ENCODE assay signal across 18 cellular contexts in the genomic region with DNA sequence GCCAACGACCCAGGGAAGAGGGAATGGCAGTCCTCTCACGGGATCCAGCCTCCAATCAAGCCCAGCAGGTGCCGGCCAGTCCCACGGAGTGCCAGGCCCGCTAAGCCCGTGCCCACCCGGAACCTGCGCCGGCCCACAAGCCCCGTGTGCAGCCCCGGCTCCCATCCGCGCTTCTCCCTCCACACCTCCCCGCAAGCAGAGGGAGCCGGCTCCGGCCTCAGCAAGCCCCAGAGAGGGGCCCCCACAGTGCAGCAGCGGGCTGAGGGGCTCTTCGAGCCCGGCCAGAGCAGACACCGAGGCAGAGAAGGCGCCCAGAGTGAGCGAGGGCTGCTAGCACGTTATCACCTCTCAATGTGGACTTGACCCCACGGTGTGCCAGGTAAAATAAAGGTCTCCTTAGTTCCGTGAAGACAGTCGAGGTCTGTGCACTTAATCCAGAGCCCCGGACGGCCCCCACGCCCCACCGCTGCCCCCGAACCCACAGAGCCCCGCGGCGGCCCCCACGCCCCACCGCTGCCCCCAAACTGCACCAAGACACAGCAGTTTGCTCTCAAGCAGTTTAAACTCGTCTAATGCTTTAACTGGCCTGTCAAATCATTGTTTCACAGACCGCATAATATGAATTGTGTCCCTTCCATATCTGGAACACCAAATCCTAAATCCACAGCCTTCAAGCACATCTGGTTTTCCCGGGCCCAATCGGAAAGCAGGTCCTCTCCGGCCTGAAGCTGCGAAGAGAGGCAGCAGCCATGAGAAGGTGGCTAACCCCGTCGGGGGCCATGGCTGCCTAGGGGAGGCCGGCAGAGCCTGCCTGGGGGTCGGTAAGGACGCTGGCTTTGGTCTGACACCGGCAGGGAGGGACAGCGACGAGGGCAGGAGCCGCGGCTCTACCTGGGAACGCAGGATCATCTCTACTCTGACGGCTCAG.
DNase-seq lines count a peak whose midpoint lies in the region; ATAC-seq and TF ChIP-seq lines count a peak whose summit lies in the region.
"Had no signal": no experiment of that assay in that cellular context is flagged by ENCODE, and none has a peak within 500 bp of the region (broad histone marks: within the 10 kb centered on the region; RNA-seq: fewer than 3 reads in every experiment).

No MANE protein-coding gene starts in this region.

- no peak for TF ChIP-seq CTCF in heart right ventricle (IDR thresholded peaks at IDR 0.05)
- TF ChIP-seq CTCF in RWPE2 (IDR thresholded peaks at IDR 0.05; ENCODE audit: poor library complexity, severe bottlenecking) = no peak
- no peak for TF ChIP-seq CTCF in neural progenitor cell (IDR thresholded peaks at IDR 0.05)
- TF ChIP-seq CTCF in testis (IDR thresholded peaks at IDR 0.05) = no peak
- TF ChIP-seq CTCF in HFFc6 (IDR thresholded peaks at IDR 0.05) = no peak

- peaks cover 4% of the 10 kb centered on the region for H3K27me3 Mint-ChIP-seq in neural progenitor cell (ENCODE audit: insufficient read depth, low read depth)
- H3K27me3 Mint-ChIP-seq in HFFc6 (ENCODE audit: insufficient read depth) = no peaks in the 10 kb centered on the region

- ATAC-seq in Right ventricle myocardium inferior (no peak), heart right ventricle (no peak), RWPE2 (ENCODE audit: low read depth) (no peak), GM18505 (IDR thresholded peaks at IDR 0.05; ENCODE audit: unreplicated experiment) (no peak)
- ATAC-seq: A549 had no signal

- H3K4me1 ChIP-seq in heart right ventricle (no peaks in the 10 kb centered on the region), RWPE2 (ENCODE audit: insufficient read depth, poor library complexity, severe bottlenecking) (no peaks in the 10 kb centered on the region), neural progenitor cell (peaks cover 8% of the 10 kb centered on the region), testis (no peaks in the 10 kb centered on the region)
- H3K4me1 ChIP-seq: A549 had no signal

- H3K36me3 ChIP-seq in heart right ventricle (no peaks in the 10 kb centered on the region), RWPE2 (ENCODE audit: low read depth) (no peaks in the 10 kb centered on the region), neural progenitor cell (no peaks in the 10 kb centered on the region), testis (ENCODE audit: low read depth, missing control alignments) (no peaks in the 10 kb centered on the region)
- H3K36me3 ChIP-seq: BLaER1 treated with 17β-estradiol and CSF1 and Interleukin-3, amounts not matched to agents 10 nM and 100 nM had no signal

- H3K9me3 ChIP-seq in heart right ventricle (no peaks in the 10 kb centered on the region), RWPE2 (ENCODE audit: severe bottlenecking) (no peaks in the 10 kb centered on the region), neural progenitor cell (ENCODE audit: low read depth) (no peaks in the 10 kb centered on the region), testis (no peaks in the 10 kb centered on the region)
- H3K9me3 ChIP-seq: A549; BLaER1 treated with 17β-estradiol and CSF1 and Interleukin-3, amounts not matched to agents 10 nM and 100 nM had no signal

- no peaks in the 10 kb centered on the region for H3K79me2 ChIP-seq in neural progenitor cell (ENCODE audit: low read depth)

- H3K27me3 ChIP-seq in heart right ventricle = peaks cover 0 to 7% (median 0%) of the 10 kb centered on the region in 7 donors
- H3K27me3 ChIP-seq in RWPE2 (ENCODE audit: insufficient read depth, poor library complexity, severe bottlenecking) = no peaks in the 10 kb centered on the region
- H3K27me3 ChIP-seq in neural progenitor cell = no peaks in the 10 kb centered on the region
- H3K27me3 ChIP-seq in testis = no peaks in the 10 kb centered on the region
- H3K27me3 ChIP-seq: BLaER1 treated with 17β-estradiol and CSF1 and Interleukin-3, amounts not matched to agents 10 nM and 100 nM had no signal

- H3K36me3 Mint-ChIP-seq in neural progenitor cell (no peaks in the 10 kb centered on the region), HFFc6 (ENCODE audit: low read depth) (peaks cover 4% of the 10 kb centered on the region; the same call in 1 of the 2 replicates)
- H3K36me3 Mint-ChIP-seq: CD8-positive, alpha-beta memory T cell had no signal

- no peaks in the 10 kb centered on the region for H4K20me1 ChIP-seq in neural progenitor cell (ENCODE audit: low read depth)
- H4K20me1 ChIP-seq: BLaER1 treated with 17β-estradiol and CSF1 and Interleukin-3, amounts not matched to agents 10 nM and 100 nM had no signal

- no peak overlapping the region for H3K9ac ChIP-seq in neural progenitor cell
- H3K9ac ChIP-seq: BLaER1 treated with 17β-estradiol and CSF1 and Interleukin-3, amounts not matched to agents 10 nM and 100 nM had no signal

- H3K4me2 ChIP-seq in neural progenitor cell = no peak overlapping the region
- H3K4me2 ChIP-seq: A549; BLaER1 treated with 17β-estradiol and CSF1 and Interleukin-3, amounts not matched to agents 10 nM and 100 nM had no signal

- H2AFZ ChIP-seq in neural progenitor cell (replicated peaks) = no peak overlapping the region

- intact Hi-C loops in Right ventricle myocardium inferior (cut with DNase I) (no loop called here), heart right ventricle (cut with DNase I) (no loop called here), testis (cut with DNase I; ENCODE audit: low total_unique reads) (no loop called here)

- peak overlapping the region; percentile 66 for H3K27ac Mint-ChIP-seq in neural progenitor cell
- H3K27ac Mint-ChIP-seq in HFFc6 = no peak overlapping the region
- H3K27ac Mint-ChIP-seq: CD8-positive, alpha-beta memory T cell had no signal

- H3F3A ChIP-seq in neural progenitor cell (ENCODE audit: low read depth) = no peaks in the 10 kb centered on the region

- TF ChIP-seq POLR2A in testis (IDR thresholded peaks at IDR 0.05) (no peak), GM18505 (IDR thresholded peaks at IDR 0.05; ENCODE audit: borderline replicate concordance, extremely low read depth, insufficient read depth, insufficient read length) (no peak)

- H3K4me3 Mint-ChIP-seq in neural progenitor cell = no peak overlapping the region
- H3K4me3 Mint-ChIP-seq in HFFc6 = no peak overlapping the region
- H3K4me3 Mint-ChIP-seq: CD8-positive, alpha-beta memory T cell had no signal

- DNase-seq in Right ventricle myocardium inferior (ENCODE audit: missing footprints) = peak; percentile 45
- DNase-seq in heart right ventricle = no peak
- DNase-seq in RWPE2 (ENCODE audit: low spot score) = peak; percentile 33
- DNase-seq in neural progenitor cell (ENCODE audit: low spot score) = no peak
- peak; percentile 11 for DNase-seq in testis
- DNase-seq in HFFc6 = no peak
- DNase-seq in NCI-H2029 (lab: John Stamatoyannopoulos, UW) = no peak
- DNase-seq: CD8-positive, alpha-beta memory T cell; DND-41; HCEC 1CT; NCI-H1417; NCI-H1930; NCI-H2171; NCI-H446; NCI-H69 had no signal

- H3K4me1 Mint-ChIP-seq in neural progenitor cell (peaks cover 10% of the 10 kb centered on the region), HFFc6 (ENCODE audit: low read depth) (no peaks in the 10 kb centered on the region)
- H3K4me1 Mint-ChIP-seq: CD8-positive, alpha-beta memory T cell had no signal

- 87 to 88% methylated on average over 53 to 54 of the region's 54 CpGs for WGBS in heart right ventricle, 2 donors
- 72 to 75% methylated on average over 34 to 54 of the region's 54 CpGs for WGBS in testis, 2 donors

- H3K27ac ChIP-seq in heart right ventricle (no peak overlapping the region), RWPE2 (ENCODE audit: poor library complexity, severe bottlenecking) (no peak overlapping the region), neural progenitor cell (no peak overlapping the region), testis (no peak overlapping the region)
- H3K27ac ChIP-seq: A549; BLaER1 treated with 17β-estradiol and CSF1 and Interleukin-3, amounts not matched to agents 10 nM and 100 nM had no signal

- H3K4me3 ChIP-seq in heart right ventricle = no peak overlapping the region
- no peak overlapping the region for H3K4me3 ChIP-seq in RWPE2 (ENCODE audit: severe bottlenecking)
- H3K4me3 ChIP-seq in neural progenitor cell = no peak overlapping the region
- H3K4me3 ChIP-seq in testis = peak overlapping the region in 1 of 2 donors; percentile 17
- H3K4me3 ChIP-seq: A549; BLaER1 treated with 17β-estradiol and CSF1 and Interleukin-3, amounts not matched to agents 10 nM and 100 nM had no signal

- H3K9me3 Mint-ChIP-seq in neural progenitor cell (no peaks in the 10 kb centered on the region), HFFc6 (peaks cover 61% of the 10 kb centered on the region)
- H3K9me3 Mint-ChIP-seq: CD8-positive, alpha-beta memory T cell had no signal

Comparison
In these comparisons a context has a peak if more than half of its experiments do, and no peak if none do; other contexts are left out.
1. DNase-seq: peak in Right ventricle myocardium inferior (single experiment), RWPE2 (single experiment) and testis (single experiment); none in heart right ventricle (0 of 2), neural progenitor cell (single experiment), HFFc6 (single experiment) and NCI-H2029 (single experiment).